ENCODE assay signal across 32 cellular contexts in the genomic region with DNA sequence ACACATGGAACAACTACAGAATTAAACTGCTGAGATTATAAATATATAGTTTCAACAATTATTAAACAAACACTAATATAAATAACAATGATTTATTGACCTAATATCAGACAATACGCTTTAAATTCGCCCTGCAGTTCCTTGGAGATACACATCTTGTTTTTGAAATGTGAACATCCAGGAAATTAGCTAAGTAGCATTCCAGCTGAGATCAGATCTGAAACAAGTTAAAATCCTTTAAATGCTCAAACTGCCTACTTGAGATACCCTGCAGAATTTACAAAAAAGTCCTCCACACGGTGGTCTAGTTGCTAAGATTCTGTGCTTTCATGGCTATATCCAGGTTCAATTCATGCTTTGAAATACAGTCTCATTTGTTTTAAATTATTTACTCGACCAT.
"Had no signal": no experiment of that assay in that cellular context is flagged by ENCODE, and none has a peak within 500 bp of the region (broad histone marks: within the 10 kb centered on the region; RNA-seq: fewer than 3 reads in every experiment).

No MANE protein-coding gene starts in this region.

- H3K27ac ChIP-seq: brain microvascular endothelial cell, SJCRH30, VCaP had no signal

- H3K4me3 ChIP-seq: K562, SJCRH30 had no signal

- DNase-seq: activated B cell treated with CpG ODN at 0.5 μM for 24 hours; activated CD4-positive, alpha-beta memory T cell treated with anti-CD3 and anti-CD28 coated beads for 36 hours; activated CD4-positive, alpha-beta T cell treated with anti-CD3 and anti-CD28 coated beads for 4 hours; activated CD4-positive, alpha-beta T cell treated with anti-CD3 and anti-CD28 coated beads, Interleukin-2, amount 50 U/mL, for 1 hour; activated CD4-positive, CD25-positive, alpha-beta regulatory T cell treated with anti-CD3 and anti-CD28 coated beads, Interleukin-2, amount 50 U/mL, for 72 hours; activated CD8-positive, alpha-beta memory T cell treated with anti-CD3 and anti-CD28 coated beads, Interleukin-2, amount 50 U/mL, for 4 hours; activated naive CD4-positive, alpha-beta T cell treated with anti-CD3 and anti-CD28 coated beads, Interleukin-2, amount 10 ng/mL, durations not matched to agents 7 days and 5 days; activated naive CD8-positive, alpha-beta T cell treated with anti-CD3 and anti-CD28 coated beads, Interleukin-2, amount 50 U/mL, for 24 hours; activated T-cell treated with anti-CD3 and anti-CD28 coated beads for 4 hours; activated T-cell treated with anti-CD3 and anti-CD28 coated beads, Interleukin-2, amount 50 U/mL, for 4 hours; amniotic stem cell; aorta; brain microvascular endothelial cell; central memory CD4-positive, alpha-beta T cell; NCI-H1105; NCI-H1417 treated with DMSO at 0.1 percent for 48 hours; NCI-H187 treated with DMSO at 0.1 percent for 48 hours; NCI-H2081; NCI-H226; NCI-H446 treated with DMSO at 0.1 percent for 48 hours; NCI-H524; NCI-H69; SHP77; SJCRH30; T-helper 1 cell; T-helper 2 cell; T-helper 9 cell had no signal

- H3K4me3 Mint-ChIP-seq: activated B cell treated with CpG ODN at 0.5 μM for 24 hours; activated CD4-positive, alpha-beta memory T cell treated with anti-CD3 and anti-CD28 coated beads for 36 hours; activated naive CD4-positive, alpha-beta T cell treated with anti-CD3 and anti-CD28 coated beads, Interleukin-2, amount 10 ng/mL, durations not matched to agents 7 days and 5 days; activated naive CD8-positive, alpha-beta T cell; activated naive CD8-positive, alpha-beta T cell treated with anti-CD3 and anti-CD28 coated beads, Interleukin-2, amount 50 U/mL, for 24 hours; activated T-cell treated with anti-CD3 and anti-CD28 coated beads, Interleukin-2, amount 50 U/mL, for 4 hours; activated T-helper 1 cell treated with anti-CD3 and anti-CD28 coated beads, Interleukin-12 subunit alpha, Interleukin-12 subunit beta, Interleukin-2, Interleukin-4 antibody, amounts not matched to agents 30 ng/mL and 10 ng/mL and 1 ng/mL, durations not matched to agents 14 hours and 24 hours and 36 hours had no signal

- H3K9me3 Mint-ChIP-seq: activated CD4-positive, alpha-beta memory T cell treated with anti-CD3 and anti-CD28 coated beads for 36 hours; activated naive CD4-positive, alpha-beta T cell treated with anti-CD3 and anti-CD28 coated beads, Interleukin-2, amount 10 ng/mL, durations not matched to agents 7 days and 5 days; activated T-cell treated with anti-CD3 and anti-CD28 coated beads, Interleukin-2, amount 50 U/mL, for 4 hours; activated T-helper 1 cell treated with anti-CD3 and anti-CD28 coated beads, Interleukin-12 subunit alpha, Interleukin-12 subunit beta, Interleukin-2, Interleukin-4 antibody, amounts not matched to agents 30 ng/mL and 10 ng/mL and 1 ng/mL, durations not matched to agents 14 hours and 24 hours and 36 hours had no signal

- H3K36me3 ChIP-seq: brain microvascular endothelial cell, SJCRH30 had no signal

- H3K4me1 Mint-ChIP-seq: activated B cell treated with CpG ODN at 0.5 μM for 24 hours; activated naive CD4-positive, alpha-beta T cell treated with anti-CD3 and anti-CD28 coated beads, Interleukin-2, amount 10 ng/mL, durations not matched to agents 7 days and 5 days; activated naive CD8-positive, alpha-beta T cell treated with anti-CD3 and anti-CD28 coated beads, Interleukin-2, amount 50 U/mL, for 24 hours had no signal

- H3K36me3 Mint-ChIP-seq: activated CD4-positive, alpha-beta memory T cell treated with anti-CD3 and anti-CD28 coated beads for 36 hours; activated naive CD4-positive, alpha-beta T cell treated with anti-CD3 and anti-CD28 coated beads, Interleukin-2, amount 10 ng/mL, durations not matched to agents 7 days and 5 days; activated naive CD8-positive, alpha-beta T cell had no signal

- H3K27me3 Mint-ChIP-seq: activated B cell treated with CpG ODN at 0.5 μM for 24 hours; activated CD4-positive, alpha-beta memory T cell treated with anti-CD3 and anti-CD28 coated beads for 36 hours; activated naive CD4-positive, alpha-beta T cell treated with anti-CD3 and anti-CD28 coated beads, Interleukin-2, amount 10 ng/mL, durations not matched to agents 7 days and 5 days; activated naive CD8-positive, alpha-beta T cell treated with anti-CD3 and anti-CD28 coated beads, Interleukin-2, amount 50 U/mL, for 24 hours had no signal

- H3K27ac Mint-ChIP-seq: activated B cell treated with CpG ODN at 0.5 μM for 24 hours; activated CD4-positive, alpha-beta memory T cell treated with anti-CD3 and anti-CD28 coated beads for 36 hours; activated naive CD4-positive, alpha-beta T cell treated with anti-CD3 and anti-CD28 coated beads, Interleukin-2, amount 10 ng/mL, durations not matched to agents 7 days and 5 days; activated naive CD8-positive, alpha-beta T cell; activated naive CD8-positive, alpha-beta T cell treated with anti-CD3 and anti-CD28 coated beads, Interleukin-2, amount 50 U/mL, for 24 hours; activated T-helper 1 cell treated with anti-CD3 and anti-CD28 coated beads, Interleukin-12 subunit alpha, Interleukin-12 subunit beta, Interleukin-2, Interleukin-4 antibody, amounts not matched to agents 30 ng/mL and 10 ng/mL and 1 ng/mL, durations not matched to agents 14 hours and 24 hours and 36 hours had no signal

- H3K4me1 ChIP-seq: SJCRH30 had no signal

- ATAC-seq: activated naive CD8-positive, alpha-beta T cell treated with anti-CD3 and anti-CD28 coated beads, Interleukin-2, amount 50 U/mL, for 24 hours; activated T-cell treated with anti-CD3 and anti-CD28 coated beads, Interleukin-2, amount 50 U/mL, for 4 hours; K562; SK-N-SH treated with all-trans-retinoic acid at 6 μM for 48 hours had no signal

- H3K9me3 ChIP-seq: SJCRH30 had no signal

- H3K27me3 ChIP-seq: brain microvascular endothelial cell, SJCRH30 had no signal
